ENCODE assay signal across 8 cellular contexts in the genomic region with DNA sequence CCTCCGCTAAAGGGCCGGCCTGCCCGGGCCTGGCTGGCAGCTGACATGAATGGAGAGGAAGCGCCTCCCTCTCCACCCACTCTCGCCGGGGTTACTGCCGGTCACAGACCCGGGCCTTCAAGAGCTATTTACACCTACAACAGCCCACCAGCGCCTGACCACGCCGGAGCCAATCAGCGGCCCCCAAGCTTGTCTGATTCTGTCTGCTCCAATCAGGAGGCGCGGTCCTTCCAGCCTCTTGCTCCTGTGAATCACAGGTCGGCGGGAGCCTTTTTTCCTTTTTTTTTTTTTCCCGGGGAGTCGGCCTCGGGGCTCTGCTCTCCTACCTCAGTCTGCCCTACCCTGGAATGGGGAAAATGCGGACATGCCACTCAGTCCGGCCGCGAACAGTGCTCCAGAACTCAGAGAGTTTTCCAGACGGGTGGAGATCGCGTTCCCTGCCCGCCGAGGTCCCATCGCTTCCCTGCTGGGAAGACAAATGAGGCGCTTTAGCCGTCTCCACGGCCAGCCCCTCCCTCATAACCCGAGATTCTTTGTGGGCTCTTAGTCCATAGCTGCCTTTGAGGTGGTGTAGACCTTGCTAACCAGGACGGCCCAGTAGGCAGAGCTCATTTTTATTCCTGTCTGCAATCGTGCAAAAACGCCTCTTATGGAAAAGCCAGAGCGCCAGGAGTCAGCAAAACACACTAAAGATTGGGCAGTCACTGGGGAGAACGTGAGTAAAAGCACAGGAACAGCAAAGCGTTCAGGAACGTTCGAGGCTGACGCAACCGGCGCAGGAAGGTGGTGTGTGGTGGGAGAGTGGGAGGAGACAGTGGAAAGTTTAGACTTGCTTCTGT. TPM values are rescaled to one million over a fixed set of nuclear protein-coding genes. Genes with fewer than 3 reads are reported as not detected.
DNase-seq lines count a peak whose midpoint lies in the region; ATAC-seq, FAIRE-seq and TF ChIP-seq lines count a peak whose summit lies in the region.

No MANE protein-coding gene starts in this region.

- H3K36me3 Mint-ChIP-seq in T-helper 2 cell treated with Interferon-gamma antibody and Interleukin-4, amounts not matched to agents 5 μg/mL and 100 μg/mL, for 36 hours (ENCODE audit: low read depth): no peaks in the 10 kb centered on the region
- H3K36me3 Mint-ChIP-seq in astrocyte (ENCODE audit: low read depth, unreplicated experiment): no peaks in the 10 kb centered on the region

- H3K27ac Mint-ChIP-seq in T-helper 2 cell treated with Interferon-gamma antibody and Interleukin-4, amounts not matched to agents 5 μg/mL and 100 μg/mL, for 36 hours: no peak overlapping the region
- H3K27ac Mint-ChIP-seq in astrocyte (ENCODE audit: unreplicated experiment): no peak overlapping the region

- H3K27me3 ChIP-seq in astrocyte (ENCODE audit: insufficient read depth, low read length) (no peaks in the 10 kb centered on the region), vagina (no peaks in the 10 kb centered on the region)

- H3K4me3 ChIP-seq in astrocyte (ENCODE audit: insufficient read depth, low read depth, low read length): peak overlapping the region; percentile 69
- peak overlapping the region; percentile 56 to 58 for H3K4me3 ChIP-seq in vagina

- H3K36me3 ChIP-seq in astrocyte (ENCODE audit: insufficient read depth, low read length) (no peaks in the 10 kb centered on the region), vagina (no peaks in the 10 kb centered on the region)

- H3K4me3 Mint-ChIP-seq in T-helper 2 cell treated with Interferon-gamma antibody and Interleukin-4, amounts not matched to agents 5 μg/mL and 100 μg/mL, for 36 hours: no peak overlapping the region
- H3K4me3 Mint-ChIP-seq in astrocyte (ENCODE audit: unreplicated experiment): no peak overlapping the region

- no peaks in the 10 kb centered on the region for H3K9me3 ChIP-seq in astrocyte (ENCODE audit: insufficient read depth, low read depth, low read length)
- no peaks in the 10 kb centered on the region for H3K9me3 ChIP-seq in vagina

- TF ChIP-seq CTCF in astrocyte (IDR thresholded peaks at IDR 0.05; ENCODE audit: insufficient read depth, low read depth, low read length) (no peak), vagina (IDR thresholded peaks at IDR 0.05) (no peak)

- TF ChIP-seq POLR2A in GM18505 (IDR thresholded peaks at IDR 0.05; ENCODE audit: borderline replicate concordance, extremely low read depth, insufficient read depth, insufficient read length) (peak; percentile 71), vagina (IDR thresholded peaks at IDR 0.05) (peak in 1 of 2 donors; percentile 70)

- H3K79me2 ChIP-seq in astrocyte (ENCODE audit: insufficient read depth, low read length): peaks cover 7% of the 10 kb centered on the region

- H3K27ac ChIP-seq in astrocyte (ENCODE audit: low read depth, low read length): peak overlapping the region; percentile 100
- peak overlapping the region; percentile 97 for H3K27ac ChIP-seq in vagina

- H3K4me2 ChIP-seq in astrocyte (ENCODE audit: low read length): peak overlapping the region; percentile 98

- no peaks in the 10 kb centered on the region for H4K20me1 ChIP-seq in astrocyte (ENCODE audit: insufficient read depth, low read length)

- peak overlapping the region; percentile 54 for H2AFZ ChIP-seq in astrocyte (ENCODE audit: low read depth, low read length)

- H3K4me1 Mint-ChIP-seq in T-helper 2 cell treated with Interferon-gamma antibody and Interleukin-4, amounts not matched to agents 5 μg/mL and 100 μg/mL, for 36 hours (ENCODE audit: low read depth): peaks cover 36% of the 10 kb centered on the region
- peaks cover 12% of the 10 kb centered on the region for H3K4me1 Mint-ChIP-seq in astrocyte (ENCODE audit: low read depth, unreplicated experiment)

- FAIRE-seq in astrocyte (lab: Jason Lieb, UNC): peak; percentile 52

- peak overlapping the region; percentile 96 for H3K9ac ChIP-seq in astrocyte (ENCODE audit: low read length)

- DNase-seq in NCI-H187 (lab: John Stamatoyannopoulos, UW) (peak; percentile 61 to 66), astrocyte (ENCODE audit: low read depth) (peak; percentile 100), hepatic stellate cell (ENCODE audit: low spot score) (peak; percentile 98), putamen (ENCODE audit: low spot score) (peak; percentile 98), vagina (ENCODE audit: extremely low spot score in 2 of 2) (peak in 1 of 2 donors; percentile 99)
- peak; percentile 96 for DNase-seq in T-helper 2 cell treated with Interferon-gamma antibody and Interleukin-4, amounts not matched to agents 5 μg/mL and 100 μg/mL, for 36 hours (ENCODE audit: low spot score)

- intact Hi-C loops in vagina (cut with DNase I): no loop called here

- H3K4me1 ChIP-seq in astrocyte (ENCODE audit: insufficient read depth, low read length): peaks cover 45% of the 10 kb centered on the region
- peaks cover 43% of the 10 kb centered on the region for H3K4me1 ChIP-seq in vagina

- no peaks in the 10 kb centered on the region for H3K27me3 Mint-ChIP-seq in T-helper 2 cell treated with Interferon-gamma antibody and Interleukin-4, amounts not matched to agents 5 μg/mL and 100 μg/mL, for 36 hours (ENCODE audit: low read depth)
- H3K27me3 Mint-ChIP-seq in astrocyte (ENCODE audit: low read depth, unreplicated experiment): no peaks in the 10 kb centered on the region

- H3K9me3 Mint-ChIP-seq in T-helper 2 cell treated with Interferon-gamma antibody and Interleukin-4, amounts not matched to agents 5 μg/mL and 100 μg/mL, for 36 hours: no peaks in the 10 kb centered on the region
- H3K9me3 Mint-ChIP-seq in astrocyte (ENCODE audit: unreplicated experiment): no peaks in the 10 kb centered on the region

- ATAC-seq in GM18505 (IDR thresholded peaks at IDR 0.05; ENCODE audit: unreplicated experiment) (peak; percentile 84), HG02943 (IDR thresholded peaks at IDR 0.05; ENCODE audit: low read depth, unreplicated experiment) (peak; percentile 89)

RNA-seq across cellular contexts. Expression of a gene that starts 26.5 kb away (rescaled TPM):
- 324 and 428 TPM in 2 replicates for total RNA-seq in astrocyte
- 42.7 TPM for total RNA-seq in vagina

RNA-seq across cellular contexts. Expression of a gene that starts 43.5 kb away (rescaled TPM):
- total RNA-seq in astrocyte: not detected in 2 replicates
- total RNA-seq in vagina: not detected
